20 cellular contexts compared by ENCODE assay signal in the genomic region with DNA sequence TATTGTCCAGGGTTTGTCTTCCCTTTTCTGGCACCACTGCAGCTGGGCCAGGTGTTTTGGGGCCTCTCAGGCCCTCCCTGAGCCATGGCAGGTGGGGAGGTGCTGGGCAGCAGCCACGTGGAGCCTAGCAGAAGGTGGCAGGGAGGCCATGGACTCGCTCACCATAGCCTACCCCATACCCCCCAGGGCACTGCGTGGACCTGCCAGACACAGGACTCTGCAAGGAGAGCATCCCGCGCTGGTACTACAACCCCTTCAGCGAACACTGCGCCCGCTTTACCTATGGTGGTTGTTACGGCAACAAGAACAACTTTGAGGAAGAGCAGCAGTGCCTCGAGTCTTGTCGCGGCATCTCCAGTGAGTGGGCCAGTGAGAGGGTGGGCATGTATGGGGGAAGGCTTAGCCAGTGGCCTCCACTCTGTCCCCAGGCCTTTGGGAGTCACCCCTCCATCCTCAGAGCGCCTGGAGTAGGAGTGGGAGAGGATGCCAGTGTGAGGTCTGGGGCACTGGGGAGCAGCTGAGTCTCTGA. TPM values are rescaled to one million over a fixed set of nuclear protein-coding genes. Genes with fewer than 3 reads are reported as not detected.
"Had no signal": no experiment of that assay in that cellular context is flagged by ENCODE, and none has a peak within 500 bp of the region (broad histone marks: within the 10 kb centered on the region; RNA-seq: fewer than 3 reads in every experiment).

No MANE protein-coding gene starts in this region.

- H3K27me3 Mint-ChIP-seq: activated CD4-positive, alpha-beta T cell treated with anti-CD3 and anti-CD28 coated beads for 36 hours; stimulated activated naive CD8-positive, alpha-beta T cell treated with anti-CD3 and anti-CD28 coated beads, Interleukin-15, Interleukin-2, amounts not matched to agents 100 ng/mL and 50 ng/mL, for 24 hours had no signal

- H3K9me3 ChIP-seq: colonic mucosa, heart left ventricle, sigmoid colon had no signal

- H3K4me3 Mint-ChIP-seq: activated CD4-positive, alpha-beta T cell treated with anti-CD3 and anti-CD28 coated beads for 36 hours; activated CD8-positive, alpha-beta T cell treated with anti-CD3 and anti-CD28 coated beads, Interleukin-2, amount 10 ng/mL, durations not matched to agents 7 days and 5 days; activated naive CD4-positive, alpha-beta T cell treated with anti-CD3 and anti-CD28 coated beads for 36 hours; natural killer cell; stimulated activated naive CD8-positive, alpha-beta T cell treated with anti-CD3 and anti-CD28 coated beads, Interleukin-15, Interleukin-2, amounts not matched to agents 100 ng/mL and 50 ng/mL, for 24 hours had no signal

- ATAC-seq: activated CD4-positive, alpha-beta T cell treated with anti-CD3 and anti-CD28 coated beads for 36 hours; activated CD8-positive, alpha-beta T cell treated with anti-CD3 and anti-CD28 coated beads, Interleukin-2, amount 10 ng/mL, durations not matched to agents 7 days and 5 days; heart left ventricle; left lobe of liver; natural killer cell had no signal

- DNase-seq: activated CD4-positive, alpha-beta T cell treated with anti-CD3 and anti-CD28 coated beads for 36 hours; activated CD8-positive, alpha-beta memory T cell treated with anti-CD3 and anti-CD28 coated beads, Interleukin-2, amount 50 U/mL, for 48 hours; activated CD8-positive, alpha-beta T cell treated with anti-CD3 and anti-CD28 coated beads, Interleukin-2, amount 10 ng/mL, durations not matched to agents 7 days and 5 days; activated naive CD4-positive, alpha-beta T cell treated with anti-CD3 and anti-CD28 coated beads for 36 hours; colonic mucosa; heart left ventricle; mammary epithelial cell; natural killer cell; nucleus accumbens; sigmoid colon; stimulated activated CD4-positive, alpha-beta T cell treated with anti-CD3 and anti-CD28 coated beads, Interleukin-12 subunit alpha, Interleukin-12 subunit beta, amount 100 ng/mL, for 4 hours; T1000 had no signal

- H3K36me3 Mint-ChIP-seq: natural killer cell had no signal

- H3K27ac Mint-ChIP-seq: activated CD4-positive, alpha-beta T cell treated with anti-CD3 and anti-CD28 coated beads for 36 hours; activated CD8-positive, alpha-beta T cell treated with anti-CD3 and anti-CD28 coated beads, Interleukin-2, amount 10 ng/mL, durations not matched to agents 7 days and 5 days; activated naive CD4-positive, alpha-beta T cell treated with anti-CD3 and anti-CD28 coated beads for 36 hours; natural killer cell; stimulated activated naive CD8-positive, alpha-beta T cell treated with anti-CD3 and anti-CD28 coated beads, Interleukin-15, Interleukin-2, amounts not matched to agents 100 ng/mL and 50 ng/mL, for 24 hours had no signal

- H3K27ac ChIP-seq: heart left ventricle, sigmoid colon had no signal

- H3K4me3 ChIP-seq: colonic mucosa, heart left ventricle, sigmoid colon had no signal

- H3K36me3 ChIP-seq: colonic mucosa, heart left ventricle, sigmoid colon had no signal

- H3K9me3 Mint-ChIP-seq: activated naive CD4-positive, alpha-beta T cell treated with anti-CD3 and anti-CD28 coated beads for 36 hours; natural killer cell; stimulated activated naive CD8-positive, alpha-beta T cell treated with anti-CD3 and anti-CD28 coated beads, Interleukin-15, Interleukin-2, amounts not matched to agents 100 ng/mL and 50 ng/mL, for 24 hours had no signal

- H3K27me3 ChIP-seq: colonic mucosa had no signal

RNA-seq across cellular contexts. Expression of a gene that starts 18.3 kb away (rescaled TPM):
- total RNA-seq: activated CD8-positive, alpha-beta T cell treated with anti-CD3 and anti-CD28 coated beads, Interleukin-2, amount 10 ng/mL, durations not matched to agents 7 days and 5 days; fibroblast of lung; heart left ventricle; left lobe of liver; natural killer cell; pulmonary artery endothelial cell; sigmoid colon had no signal
- polyA plus RNA-seq: fibroblast of lung, heart left ventricle had no signal

RNA-seq across cellular contexts. Expression of a gene that starts 27.3 kb away (rescaled TPM):
- total RNA-seq: activated CD4-positive, alpha-beta T cell treated with anti-CD3 and anti-CD28 coated beads for 36 hours; activated CD8-positive, alpha-beta T cell treated with anti-CD3 and anti-CD28 coated beads, Interleukin-2, amount 10 ng/mL, durations not matched to agents 7 days and 5 days; activated naive CD4-positive, alpha-beta T cell treated with anti-CD3 and anti-CD28 coated beads for 36 hours; cardiac septum; fibroblast of lung; frontal cortex; heart left ventricle; left lobe of liver; mammary epithelial cell; natural killer cell; pulmonary artery endothelial cell; sigmoid colon; temporal lobe; ureter had no signal
- polyA plus RNA-seq: fibroblast of lung, heart left ventricle, mammary epithelial cell had no signal
